ENCODE assay signal across 18 cellular contexts in genomic region chr17:78347453-78347852, GRCh38.
"Had no signal": no experiment of that assay in that cellular context is flagged by ENCODE, and none has a peak within 500 bp of the region (broad histone marks: within the 10 kb centered on the region; RNA-seq: fewer than 3 reads in every experiment).

No MANE protein-coding gene starts in this region.

- ATAC-seq: activated CD4-positive, alpha-beta T cell treated with anti-CD3 and anti-CD28 coated beads for 36 hours; gastroesophageal sphincter; heart left ventricle; left ventricle myocardium superior; naive thymus-derived CD8-positive, alpha-beta T cell; WTC11 had no signal

- H3K27ac ChIP-seq: coronary artery, gastroesophageal sphincter, heart left ventricle had no signal

- H3K9me3 Mint-ChIP-seq: activated CD4-positive, alpha-beta memory T cell treated with anti-CD3 and anti-CD28 coated beads for 36 hours; activated T-helper 1 cell treated with anti-CD3 and anti-CD28 coated beads, Interleukin-12 subunit alpha, Interleukin-12 subunit beta, Interleukin-2, Interleukin-4 antibody, amounts not matched to agents 30 ng/mL and 10 ng/mL and 1 ng/mL, durations not matched to agents 14 hours and 24 hours and 36 hours; naive thymus-derived CD8-positive, alpha-beta T cell; WTC11 had no signal

- H3K4me3 Mint-ChIP-seq: activated CD4-positive, alpha-beta memory T cell treated with anti-CD3 and anti-CD28 coated beads for 36 hours; activated CD4-positive, alpha-beta T cell treated with anti-CD3 and anti-CD28 coated beads for 36 hours; activated T-helper 1 cell treated with anti-CD3 and anti-CD28 coated beads, Interleukin-12 subunit alpha, Interleukin-12 subunit beta, Interleukin-2, Interleukin-4 antibody, amounts not matched to agents 30 ng/mL and 10 ng/mL and 1 ng/mL, durations not matched to agents 14 hours and 24 hours and 36 hours; brain; WTC11 had no signal

- FAIRE-seq: endometrium, urothelium cell line had no signal

- H3K27me3 Mint-ChIP-seq: activated CD4-positive, alpha-beta memory T cell treated with anti-CD3 and anti-CD28 coated beads for 36 hours; activated CD4-positive, alpha-beta T cell treated with anti-CD3 and anti-CD28 coated beads for 36 hours; naive thymus-derived CD8-positive, alpha-beta T cell had no signal

- H3K36me3 Mint-ChIP-seq: activated CD4-positive, alpha-beta memory T cell treated with anti-CD3 and anti-CD28 coated beads for 36 hours; brain; naive thymus-derived CD8-positive, alpha-beta T cell; WTC11 had no signal

- H3K27ac Mint-ChIP-seq: activated CD4-positive, alpha-beta memory T cell treated with anti-CD3 and anti-CD28 coated beads for 36 hours; WTC11 had no signal

- H3K27me3 ChIP-seq: gastroesophageal sphincter, heart left ventricle, spleen had no signal

- H3K4me3 ChIP-seq: coronary artery, gastroesophageal sphincter, heart left ventricle, spleen had no signal

- DNase-seq: activated CD4-positive, alpha-beta memory T cell treated with anti-CD3 and anti-CD28 coated beads for 36 hours; activated CD4-positive, alpha-beta T cell treated with anti-CD3 and anti-CD28 coated beads for 36 hours; activated T-cell treated with anti-CD3 and anti-CD28 coated beads for 4 hours; erythroblast; left ventricle myocardium superior; naive thymus-derived CD8-positive, alpha-beta T cell; posterior cingulate gyrus; spleen; stimulated activated CD4-positive, alpha-beta T cell treated with anti-CD3 and anti-CD28 coated beads, Interleukin-4, amount 100 ng/mL, for 4 hours; stimulated activated naive CD4-positive, alpha-beta T cell had no signal

- H3K36me3 ChIP-seq: gastroesophageal sphincter, heart left ventricle, spleen had no signal
